Comparison of ENCODE assay signal across 12 cellular contexts in the genomic region with DNA sequence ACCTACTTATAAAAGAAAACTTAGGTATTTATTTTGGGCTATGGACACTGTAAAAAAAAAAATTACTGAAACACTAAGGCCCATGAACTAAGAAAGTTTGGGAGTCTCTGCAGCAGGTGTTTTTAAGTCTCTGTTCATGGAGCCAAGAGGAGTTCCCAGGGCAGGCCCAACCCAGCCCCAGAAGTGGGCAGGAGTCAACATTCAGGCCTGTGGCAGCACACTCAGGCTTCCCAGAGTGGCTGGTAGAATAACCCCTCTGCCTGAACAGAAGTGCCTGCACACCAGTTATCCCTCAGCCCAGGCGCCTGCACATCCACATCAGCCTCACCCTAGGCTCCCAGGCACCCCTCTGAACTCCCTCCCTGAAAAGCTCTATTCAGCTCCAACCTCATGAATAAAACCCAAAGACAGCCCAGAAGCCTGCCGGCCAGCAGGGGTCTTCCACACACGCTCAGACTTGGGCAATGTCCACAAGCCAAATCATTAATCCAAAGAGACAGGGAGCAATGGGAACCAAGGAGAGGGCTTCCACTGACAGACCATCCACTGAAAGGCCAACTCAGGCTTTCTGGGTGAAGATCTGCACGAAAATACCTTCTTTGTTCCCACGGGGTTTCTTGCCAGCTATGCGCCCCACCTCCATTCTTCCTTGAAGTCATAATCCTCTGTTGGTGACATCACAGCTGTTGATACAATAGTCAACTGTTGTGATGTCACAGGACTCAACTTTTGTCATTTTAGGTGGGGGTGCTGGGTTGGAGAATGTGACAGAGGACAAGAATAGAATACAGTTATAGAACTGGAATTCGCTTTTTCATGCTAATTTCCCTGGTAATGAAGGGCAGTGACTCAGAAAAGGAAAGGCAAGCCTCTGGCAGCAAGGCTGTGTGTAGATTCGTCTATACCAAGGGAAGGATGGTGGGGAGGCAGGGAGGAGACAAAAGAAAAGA.
A peak's percentile ranks its signal among the peaks of the same experiment; 100 is the strongest.
DNase-seq lines count a peak whose midpoint lies in the region; ATAC-seq and TF ChIP-seq lines count a peak whose summit lies in the region.
"Had no signal": no experiment of that assay in that cellular context is flagged by ENCODE, and none has a peak within 500 bp of the region (broad histone marks: within the 10 kb centered on the region; RNA-seq: fewer than 3 reads in every experiment).

No MANE protein-coding gene starts in this region.

- H3K9me3 ChIP-seq in left ventricle myocardium inferior (replicated peaks) (no peaks in the 10 kb centered on the region), muscle layer of duodenum (ENCODE audit: control insufficient read depth in 1 of 2, low read length in 2 of 2) (no peaks in the 10 kb centered on the region), upper lobe of right lung (no peaks in the 10 kb centered on the region)

- DNase-seq in left ventricle myocardium inferior = no peak
- DNase-seq in Right ventricle myocardium superior = no peak
- DNase-seq in epithelial cell of proximal tubule (ENCODE audit: low read depth) = no peak
- no peak for DNase-seq in upper lobe of right lung
- no peak for DNase-seq in RKO (ENCODE audit: low spot score)
- DNase-seq in activated gamma-delta T cell (lab: John Stamatoyannopoulos, UW) = no peak
- no peak for DNase-seq in middle frontal gyrus (ENCODE audit: extremely low spot score, low spot score)
- DNase-seq: activated CD4-positive, alpha-beta T cell treated with anti-CD3 and anti-CD28 coated beads, Interleukin-2, amount 10 ng/mL, durations not matched to agents 7 days and 5 days; activated naive CD4-positive, alpha-beta T cell treated with anti-CD3 and anti-CD28 coated beads, Interleukin-2, amount 10 ng/mL, durations not matched to agents 7 days and 5 days; NCI-H2081; stimulated activated CD4-positive, alpha-beta T cell treated with anti-CD3 and anti-CD28 coated beads, Interleukin-2, amount 100 ng/mL, for 24 hours had no signal

- H3K27ac ChIP-seq in left ventricle myocardium inferior (replicated peaks) (peak overlapping the region; percentile 87), muscle layer of duodenum (ENCODE audit: low read length) (peak overlapping the region; percentile 83), upper lobe of right lung (no peak overlapping the region)

- H3K36me3 ChIP-seq in left ventricle myocardium inferior = no peaks in the 10 kb centered on the region
- no peaks in the 10 kb centered on the region for H3K36me3 ChIP-seq in muscle layer of duodenum (ENCODE audit: control insufficient read depth in 1 of 2, insufficient read depth in 2 of 2, low read length in 2 of 2)
- H3K36me3 ChIP-seq in upper lobe of right lung = no peaks in the 10 kb centered on the region

- H3K27me3 ChIP-seq in left ventricle myocardium inferior (ENCODE audit: low read depth) = no peaks in the 10 kb centered on the region
- no peaks in the 10 kb centered on the region for H3K27me3 ChIP-seq in muscle layer of duodenum (ENCODE audit: low read depth, low read length)
- no peaks in the 10 kb centered on the region for H3K27me3 ChIP-seq in upper lobe of right lung

- H3K4me3 ChIP-seq in left ventricle myocardium inferior = no peak overlapping the region
- H3K4me3 ChIP-seq in epithelial cell of proximal tubule (ENCODE audit: low read depth, low read length) = no peak overlapping the region
- H3K4me3 ChIP-seq in muscle layer of duodenum (ENCODE audit: low read depth in 1 of 2, low read length in 2 of 2) = no peak overlapping the region
- no peak overlapping the region for H3K4me3 ChIP-seq in upper lobe of right lung

- H3K4me1 ChIP-seq in left ventricle myocardium inferior = peaks cover 97% of the 10 kb centered on the region
- H3K4me1 ChIP-seq in muscle layer of duodenum (ENCODE audit: control insufficient read depth in 1 of 2, insufficient read depth in 2 of 2, low read length in 2 of 2) = peaks cover 15 to 16% of the 10 kb centered on the region in 2 donors
- peaks cover 11% of the 10 kb centered on the region for H3K4me1 ChIP-seq in upper lobe of right lung

- intact Hi-C loops in left ventricle myocardium inferior (cut with micrococcal nuclease) = no loop called here
- intact Hi-C loops in Right ventricle myocardium superior (cut with DNase I) = no loop called here
- intact Hi-C loops in upper lobe of right lung (cut with DNase I) = no loop called here

- ATAC-seq in Right ventricle myocardium superior (ENCODE audit: poor library complexity) (no peak), upper lobe of right lung (peak; percentile 56)

- TF ChIP-seq CTCF in left ventricle myocardium inferior (IDR thresholded peaks at IDR 0.05; ENCODE audit: borderline replicate concordance) = no peak
- peak; percentile 3 for TF ChIP-seq CTCF in epithelial cell of proximal tubule (conservative IDR thresholded peaks at IDR 0.05; ENCODE audit: low read depth, low read length)
- no peak for TF ChIP-seq CTCF in upper lobe of right lung (IDR thresholded peaks at IDR 0.05)
